ENCODE assay signal across 19 cellular contexts in the genomic region with DNA sequence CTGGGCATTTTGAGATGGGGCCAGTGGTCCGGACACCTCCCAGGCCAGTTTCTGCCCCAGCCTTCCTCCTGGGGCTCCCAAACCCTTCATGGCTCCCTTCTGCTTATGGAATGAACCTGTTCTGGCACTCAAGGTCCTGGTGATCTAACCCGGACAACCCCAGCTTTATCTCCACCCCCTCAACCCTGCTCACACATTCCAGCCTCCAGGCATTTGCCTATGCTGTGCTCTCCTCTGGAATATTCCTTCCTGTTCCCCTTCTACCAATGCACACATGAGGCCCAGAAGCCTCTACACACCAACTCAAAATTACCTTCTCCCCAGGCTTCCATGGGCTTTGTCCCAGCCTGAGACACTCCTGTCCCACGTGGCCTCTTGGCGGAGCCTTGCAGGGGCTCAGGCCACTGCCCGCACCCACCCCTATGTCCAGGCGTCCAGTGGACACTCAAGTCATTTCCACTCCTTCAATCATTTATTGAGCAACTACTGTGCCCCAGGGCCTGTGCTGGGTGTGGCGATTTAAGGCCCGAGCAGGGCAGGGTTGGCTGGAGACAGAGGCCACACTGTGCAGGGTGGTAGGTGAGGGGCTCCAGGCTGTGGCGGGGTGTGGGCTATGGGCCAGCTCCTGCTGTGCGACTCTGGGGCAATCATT. TPM values are rescaled to one million over a fixed set of nuclear protein-coding genes. Genes with fewer than 3 reads are reported as not detected.
DNase-seq lines count a peak whose midpoint lies in the region; ATAC-seq and TF ChIP-seq lines count a peak whose summit lies in the region.
"Had no signal": no experiment of that assay in that cellular context is flagged by ENCODE, and none has a peak within 500 bp of the region (broad histone marks: within the 10 kb centered on the region; RNA-seq: fewer than 3 reads in every experiment).

No MANE protein-coding gene starts in this region.

- no peaks in the 10 kb centered on the region for H3K9me3 Mint-ChIP-seq in stimulated activated effector memory CD8-positive, alpha-beta T cell treated with anti-CD3 and anti-CD28 coated beads, Interleukin-12 subunit alpha, Interleukin-12 subunit beta, amount 100 ng/mL, for 72 hours
- no peaks in the 10 kb centered on the region for H3K9me3 Mint-ChIP-seq in activated T-helper 2 cell treated with anti-CD3 and anti-CD28 coated beads, Interferon-gamma antibody, Interleukin-2, Interleukin-4, amounts not matched to agents 10 μg/mL and 5 μg/mL and 100 μg/mL, durations not matched to agents 14 hours and 24 hours and 36 hours
- H3K9me3 Mint-ChIP-seq: activated CD4-positive, alpha-beta memory T cell treated with anti-CD3 and anti-CD28 coated beads for 36 hours; activated T-cell treated with anti-CD3 and anti-CD28 coated beads, Interleukin-2, amount 50 U/mL, for 24 hours; IgD-negative memory B cell had no signal

- H3K9me3 ChIP-seq in DND-41 (ENCODE audit: insufficient read depth, low read length, severe bottlenecking) (no peaks in the 10 kb centered on the region), Panc1 (ENCODE audit: control insufficient read depth, insufficient read depth, low read depth, low read length) (no peaks in the 10 kb centered on the region), fibroblast of lung (ENCODE audit: control insufficient read depth, insufficient read depth, low read depth, low read length) (no peaks in the 10 kb centered on the region)

- intact Hi-C loops in Panc1 (cut with micrococcal nuclease; ENCODE audit: unreplicated experiment) (no loop called here), sciatic nerve (cut with DNase I) (no loop called here)
- intact Hi-C loops in activated T-helper 2 cell treated with anti-CD3 and anti-CD28 coated beads, Interferon-gamma antibody, Interleukin-2, Interleukin-4, amounts not matched to agents 10 μg/mL and 5 μg/mL and 100 μg/mL, durations not matched to agents 14 hours and 24 hours and 36 hours (cut with micrococcal nuclease), result no loop called here

- H3K4me1 ChIP-seq in DND-41 (ENCODE audit: insufficient read depth, low read length), result peaks cover 14% of the 10 kb centered on the region
- H3K4me1 ChIP-seq in Panc1 (ENCODE audit: control insufficient read depth, insufficient read depth, low read length), result peaks cover 57% of the 10 kb centered on the region
- peaks cover 36% of the 10 kb centered on the region for H3K4me1 ChIP-seq in fibroblast of lung (ENCODE audit: control insufficient read depth, extremely low read depth, insufficient read depth, low read length)

- ATAC-seq in DND-41 (ENCODE audit: insufficient read depth, low read depth), result no peak
- ATAC-seq in Panc1, result no peak
- no peak for ATAC-seq in stimulated activated effector memory CD8-positive, alpha-beta T cell treated with anti-CD3 and anti-CD28 coated beads, Interleukin-12 subunit alpha, Interleukin-12 subunit beta, amount 100 ng/mL, for 72 hours
- ATAC-seq in sciatic nerve, result no peak

- POLR2A ChIA-PET in Panc1 (lab: Charles Lee), result interaction anchor here (0.6 kb wide), 1 partner anchor 13 kb away, joined by 3 read pairs; no protein-coding TSS in a partner anchor

- H3K36me3 ChIP-seq in DND-41 (ENCODE audit: insufficient read depth, low read length), result peaks cover 95% of the 10 kb centered on the region
- H3K36me3 ChIP-seq in Panc1 (ENCODE audit: control insufficient read depth, insufficient read depth, low read length), result peaks cover 8% of the 10 kb centered on the region
- H3K36me3 ChIP-seq in fibroblast of lung (ENCODE audit: control insufficient read depth, insufficient read depth, low read length), result peaks cover 24% of the 10 kb centered on the region

- H3K4me1 Mint-ChIP-seq in stimulated activated effector memory CD8-positive, alpha-beta T cell treated with anti-CD3 and anti-CD28 coated beads, Interleukin-12 subunit alpha, Interleukin-12 subunit beta, amount 100 ng/mL, for 72 hours, result peaks cover 25% of the 10 kb centered on the region
- no peaks in the 10 kb centered on the region for H3K4me1 Mint-ChIP-seq in activated T-helper 2 cell treated with anti-CD3 and anti-CD28 coated beads, Interferon-gamma antibody, Interleukin-2, Interleukin-4, amounts not matched to agents 10 μg/mL and 5 μg/mL and 100 μg/mL, durations not matched to agents 14 hours and 24 hours and 36 hours (ENCODE audit: low read depth)

- peaks cover 85% of the 10 kb centered on the region for H3K79me2 ChIP-seq in DND-41 (ENCODE audit: insufficient read depth, low read length)
- H3K79me2 ChIP-seq in fibroblast of lung (ENCODE audit: control insufficient read depth, insufficient read depth, low read length), result peaks cover 31% of the 10 kb centered on the region

- H3K4me3 ChIP-seq in DND-41 (ENCODE audit: low read depth in 1 of 2, low read length in 2 of 2) (no peak overlapping the region), Panc1 (ENCODE audit: low read depth in 2 of 2, low read length in 2 of 2) (no peak overlapping the region), fibroblast of lung (replicated peaks in 1 of 4; ENCODE audit: control extremely low read depth in 1 of 4, insufficient read depth in 1 of 4, low read depth in 3 of 4, low read length in 4 of 4) (no peak overlapping the region)

- peak overlapping the region; percentile 76 for H3K27ac Mint-ChIP-seq in stimulated activated effector memory CD8-positive, alpha-beta T cell treated with anti-CD3 and anti-CD28 coated beads, Interleukin-12 subunit alpha, Interleukin-12 subunit beta, amount 100 ng/mL, for 72 hours
- no peak overlapping the region for H3K27ac Mint-ChIP-seq in activated T-helper 2 cell treated with anti-CD3 and anti-CD28 coated beads, Interferon-gamma antibody, Interleukin-2, Interleukin-4, amounts not matched to agents 10 μg/mL and 5 μg/mL and 100 μg/mL, durations not matched to agents 14 hours and 24 hours and 36 hours
- H3K27ac Mint-ChIP-seq: activated CD4-positive, alpha-beta memory T cell treated with anti-CD3 and anti-CD28 coated beads for 36 hours; activated naive CD8-positive, alpha-beta T cell; activated T-cell treated with anti-CD3 and anti-CD28 coated beads, Interleukin-2, amount 50 U/mL, for 24 hours; IgD-negative memory B cell; progenitor cell of endocrine pancreas had no signal

- DNase-seq in DND-41, result no peak
- no peak for DNase-seq in Panc1 (ENCODE audit: low read depth, low spot score)
- DNase-seq in fibroblast of lung (ENCODE audit: low read depth in 2 of 2), result no peak
- no peak for DNase-seq in stimulated activated effector memory CD8-positive, alpha-beta T cell treated with anti-CD3 and anti-CD28 coated beads, Interleukin-12 subunit alpha, Interleukin-12 subunit beta, amount 100 ng/mL, for 72 hours (ENCODE audit: low spot score in 2 of 2)
- DNase-seq in OCI-M1 (lab: John Stamatoyannopoulos, UW), result no peak
- no peak for DNase-seq in activated T-helper 2 cell treated with anti-CD3 and anti-CD28 coated beads, Interferon-gamma antibody, Interleukin-2, Interleukin-4, amounts not matched to agents 10 μg/mL and 5 μg/mL and 100 μg/mL, durations not matched to agents 14 hours and 24 hours and 36 hours (ENCODE audit: low spot score)
- DNase-seq in sciatic nerve (ENCODE audit: low spot score), result no peak
- DNase-seq in NCI-H1417 (lab: John Stamatoyannopoulos, UW), result no peak
- DNase-seq: activated CD4-positive, alpha-beta memory T cell treated with anti-CD3 and anti-CD28 coated beads for 36 hours; activated T-cell treated with anti-CD3 and anti-CD28 coated beads, Interleukin-2, amount 50 U/mL, for 24 hours; DMS 273 treated with DMSO at 0.1 percent for 48 hours; NCI-H2029 treated with DMSO at 0.1 percent for 48 hours; NCI-H526; stimulated activated CD4-positive, alpha-beta T cell treated with anti-CD3 and anti-CD28 coated beads, Interleukin-15, amount 100 ng/mL, for 24 hours had no signal

- no peak overlapping the region for H3K9ac ChIP-seq in DND-41 (ENCODE audit: low read depth, low read length)
- H3K9ac ChIP-seq in fibroblast of lung (ENCODE audit: insufficient read depth, low read length), result no peak overlapping the region

- no TSS peak for BruUV-seq in Panc1 (replicated peaks; lab: Mats Ljungman, UMichigan)

- peaks cover 7% of the 10 kb centered on the region for H3K36me3 Mint-ChIP-seq in stimulated activated effector memory CD8-positive, alpha-beta T cell treated with anti-CD3 and anti-CD28 coated beads, Interleukin-12 subunit alpha, Interleukin-12 subunit beta, amount 100 ng/mL, for 72 hours
- no peaks in the 10 kb centered on the region for H3K36me3 Mint-ChIP-seq in activated T-helper 2 cell treated with anti-CD3 and anti-CD28 coated beads, Interferon-gamma antibody, Interleukin-2, Interleukin-4, amounts not matched to agents 10 μg/mL and 5 μg/mL and 100 μg/mL, durations not matched to agents 14 hours and 24 hours and 36 hours (ENCODE audit: low read depth)
- H3K36me3 Mint-ChIP-seq: activated CD4-positive, alpha-beta memory T cell treated with anti-CD3 and anti-CD28 coated beads for 36 hours; activated naive CD8-positive, alpha-beta T cell had no signal

- H3K27me3 Mint-ChIP-seq in activated T-helper 2 cell treated with anti-CD3 and anti-CD28 coated beads, Interferon-gamma antibody, Interleukin-2, Interleukin-4, amounts not matched to agents 10 μg/mL and 5 μg/mL and 100 μg/mL, durations not matched to agents 14 hours and 24 hours and 36 hours (ENCODE audit: low read depth), result peaks cover 10% of the 10 kb centered on the region
- H3K27me3 Mint-ChIP-seq: activated CD4-positive, alpha-beta memory T cell treated with anti-CD3 and anti-CD28 coated beads for 36 hours; activated naive CD8-positive, alpha-beta T cell; activated T-cell treated with anti-CD3 and anti-CD28 coated beads, Interleukin-2, amount 50 U/mL, for 24 hours had no signal

- no peaks in the 10 kb centered on the region for H3K27me3 ChIP-seq in DND-41 (ENCODE audit: insufficient read depth, low read length, poor library complexity)
- H3K27me3 ChIP-seq in Panc1 (ENCODE audit: control insufficient read depth, insufficient read depth, low read length), result no peaks in the 10 kb centered on the region
- no peaks in the 10 kb centered on the region for H3K27me3 ChIP-seq in fibroblast of lung (ENCODE audit: control insufficient read depth, insufficient read depth, low read length)

- CTCF ChIA-PET in Panc1 (lab: Charles Lee), result interaction anchor here (1.4 kb wide), 1 partner anchor 97 kb away, joined by 3 read pairs; no protein-coding TSS in a partner anchor

- peak overlapping the region; percentile 30; the same call in 1 of the 2 replicates for H3K27ac ChIP-seq in DND-41 (ENCODE audit: low read length)
- H3K27ac ChIP-seq in Panc1 (ENCODE audit: low read length), result peak overlapping the region; percentile 8
- H3K27ac ChIP-seq in fibroblast of lung (ENCODE audit: insufficient read depth, low read length), result peak overlapping the region; percentile 38

- H3K4me3 Mint-ChIP-seq in stimulated activated effector memory CD8-positive, alpha-beta T cell treated with anti-CD3 and anti-CD28 coated beads, Interleukin-12 subunit alpha, Interleukin-12 subunit beta, amount 100 ng/mL, for 72 hours, result no peak overlapping the region
- no peak overlapping the region for H3K4me3 Mint-ChIP-seq in activated T-helper 2 cell treated with anti-CD3 and anti-CD28 coated beads, Interferon-gamma antibody, Interleukin-2, Interleukin-4, amounts not matched to agents 10 μg/mL and 5 μg/mL and 100 μg/mL, durations not matched to agents 14 hours and 24 hours and 36 hours (ENCODE audit: low read depth)
- H3K4me3 Mint-ChIP-seq: activated CD4-positive, alpha-beta memory T cell treated with anti-CD3 and anti-CD28 coated beads for 36 hours; activated naive CD8-positive, alpha-beta T cell; activated T-cell treated with anti-CD3 and anti-CD28 coated beads, Interleukin-2, amount 50 U/mL, for 24 hours; IgD-negative memory B cell had no signal

- in situ Hi-C loops in Panc1 (cut with HindIII; ENCODE audit: low pct_unique_long_range_greater_than_20kb, low sequenced_read_pairs), result no loop called here

- no peak overlapping the region for H3K4me2 ChIP-seq in DND-41 (ENCODE audit: insufficient read depth, low read length)
- H3K4me2 ChIP-seq in fibroblast of lung (ENCODE audit: extremely low read depth, insufficient read depth, low read length), result no peak overlapping the region

- no peak overlapping the region for H2AFZ ChIP-seq in DND-41 (ENCODE audit: low read depth, low read length)
- no peak overlapping the region for H2AFZ ChIP-seq in fibroblast of lung (ENCODE audit: low read length)

- no peak for TF ChIP-seq CTCF in DND-41 (IDR thresholded peaks at IDR 0.05; ENCODE audit: borderline replicate concordance, extremely low read depth, low read length, poor library complexity, severe bottlenecking)
- no peak for TF ChIP-seq CTCF in Panc1 (IDR thresholded peaks at IDR 0.05)
- TF ChIP-seq CTCF in fibroblast of lung (conservative IDR thresholded peaks at IDR 0.05 in 1 of 2, IDR thresholded peaks at IDR 0.05 in 1 of 2; ENCODE audit: low read depth in 1 of 2, low read length in 2 of 2), result no peak

- H4K20me1 ChIP-seq in DND-41 (ENCODE audit: insufficient read depth, low read length) (peaks cover 59% of the 10 kb centered on the region), fibroblast of lung (ENCODE audit: control insufficient read depth, extremely low read depth, insufficient read depth, low read length) (no peaks in the 10 kb centered on the region)

RNA-seq across cellular contexts. Expression of gene PLXND1, which starts 18.8 kb away (rescaled TPM):
- total RNA-seq in Panc1 (2021; ENCODE audit: unreplicated experiment) (248 TPM), fibroblast of lung (76.8 and 109 TPM in 2 replicates), sciatic nerve (319 TPM)
- 456 TPM for polyA plus RNA-seq in Panc1 (2012; ENCODE audit: insufficient read length)
- 41.0 and 89.6 TPM in 2 replicates for polyA plus RNA-seq in fibroblast of lung
- 70.9 and 230 TPM in 2 replicates for polyA plus RNA-seq in fibroblast of lung (2012)
- 139 and 579 TPM in 2 replicates for polyA minus RNA-seq in fibroblast of lung (ENCODE audit: low replicate concordance)
- 1.3 and 2.7 TPM in 2 replicates for total RNA-seq in activated T-helper 2 cell treated with anti-CD3 and anti-CD28 coated beads, Interferon-gamma antibody, Interleukin-2, Interleukin-4, amounts not matched to agents 10 μg/mL and 5 μg/mL and 100 μg/mL, durations not matched to agents 14 hours and 24 hours and 36 hours

RNA-seq across cellular contexts. Expression of gene H1-8, which starts 44.7 kb away (rescaled TPM):
- not detected for total RNA-seq in Panc1 (2021; ENCODE audit: unreplicated experiment)
- polyA plus RNA-seq in Panc1 (2012; ENCODE audit: insufficient read length), result not detected
- not detected in 2 replicates for total RNA-seq in fibroblast of lung
- polyA plus RNA-seq in fibroblast of lung, result not detected in 2 replicates
- polyA plus RNA-seq in fibroblast of lung (2012), result not detected in 2 replicates
- polyA minus RNA-seq in fibroblast of lung (ENCODE audit: low replicate concordance), result not detected in 2 replicates
- total RNA-seq in activated T-helper 2 cell treated with anti-CD3 and anti-CD28 coated beads, Interferon-gamma antibody, Interleukin-2, Interleukin-4, amounts not matched to agents 10 μg/mL and 5 μg/mL and 100 μg/mL, durations not matched to agents 14 hours and 24 hours and 36 hours, result not detected in 2 replicates
- total RNA-seq in sciatic nerve, result not detected
- total RNA-seq: activated CD4-positive, alpha-beta memory T cell treated with anti-CD3 and anti-CD28 coated beads for 36 hours; left lobe of liver; myocyte; progenitor cell of endocrine pancreas had no signal
- polyA plus RNA-seq: IgD-negative memory B cell had no signal

RNA-seq across cellular contexts. Expression of gene RHO, which starts 59.2 kb away (rescaled TPM):
- not detected for total RNA-seq in Panc1 (2021; ENCODE audit: unreplicated experiment)
- polyA plus RNA-seq in Panc1 (2012; ENCODE audit: insufficient read length), result not detected
- not detected in 2 replicates for total RNA-seq in fibroblast of lung
- polyA plus RNA-seq in fibroblast of lung, result not detected in 2 replicates
- not detected in 2 replicates for polyA plus RNA-seq in fibroblast of lung (2012)
- not detected in 2 replicates for polyA minus RNA-seq in fibroblast of lung (ENCODE audit: low replicate concordance)
- total RNA-seq in activated T-helper 2 cell treated with anti-CD3 and anti-CD28 coated beads, Interferon-gamma antibody, Interleukin-2, Interleukin-4, amounts not matched to agents 10 μg/mL and 5 μg/mL and 100 μg/mL, durations not matched to agents 14 hours and 24 hours and 36 hours, result not detected in 2 replicates
- not detected for total RNA-seq in sciatic nerve
- total RNA-seq: activated CD4-positive, alpha-beta memory T cell treated with anti-CD3 and anti-CD28 coated beads for 36 hours; left lobe of liver; myocyte had no signal
- polyA plus RNA-seq: IgD-negative memory B cell had no signal

Comparison
In these comparisons a context has a peak if more than half of its experiments do, and no peak if none do; other contexts are left out.
1. RNA of gene PLXND1, which starts 18.8 kb away (total RNA-seq): 319 TPM in sciatic nerve (single experiment), 248 TPM in Panc1 (single experiment) and 76.8 to 109 TPM in fibroblast of lung; 1.3 to 2.7 TPM in activated T-helper 2 cell treated with anti-CD3 and anti-CD28 coated beads, Interferon-gamma antibody, Interleukin-2, Interleukin-4, amounts not matched to agents 10 μg/mL and 5 μg/mL and 100 μg/mL, durations not matched to agents 14 hours and 24 hours and 36 hours; every median in the first group is over 10 times any median in the second.
2. Peak in every context shown above with its lines, with median percentiles within 50 percentile points of each other: H3K27ac ChIP-seq.